In the genomic region with DNA sequence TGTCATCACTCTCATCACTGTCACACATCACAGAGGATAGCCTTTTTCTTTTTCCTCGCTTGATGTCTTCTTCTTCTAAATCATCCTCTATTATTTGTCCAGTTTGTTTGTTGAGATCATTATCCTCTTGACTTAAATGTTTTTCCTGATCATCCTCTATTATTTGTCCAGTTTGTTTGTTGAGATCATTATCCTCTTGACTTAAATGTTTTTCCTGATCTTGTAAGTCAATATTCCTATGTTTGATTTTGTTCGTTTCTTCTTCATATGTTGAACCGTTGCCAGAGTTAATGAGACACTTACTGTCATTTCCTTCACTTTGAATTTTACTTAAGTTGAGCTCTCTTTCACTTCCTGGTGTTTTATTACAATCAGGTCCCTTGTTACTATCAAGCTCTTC, we compare ENCODE assay signal across 20 cellular contexts. TPM values are rescaled to one million over a fixed set of nuclear protein-coding genes. Genes with fewer than 3 reads are reported as not detected.
DNase-seq lines count a peak whose midpoint lies in the region; ATAC-seq, FAIRE-seq and TF ChIP-seq lines count a peak whose summit lies in the region.
"Had no signal": no experiment of that assay in that cellular context is flagged by ENCODE, and none has a peak within 500 bp of the region (broad histone marks: within the 10 kb centered on the region; RNA-seq: fewer than 3 reads in every experiment).

No MANE protein-coding gene starts in this region.

- peaks cover 20% of the 10 kb centered on the region for H3K79me2 ChIP-seq in K562 (ENCODE audit: control insufficient read depth, insufficient read depth, low read length)

- no peaks in the 10 kb centered on the region for H3K27me3 Mint-ChIP-seq in activated T-cell treated with anti-CD3 and anti-CD28 coated beads, Interleukin-2, amount 50 U/mL, for 4 hours (ENCODE audit: low read depth)

- CTCF ChIA-PET in HEK293 (lab: Yijun Ruan, JAX) (interaction anchor here (1.1 kb wide), 1 partner anchor 15 kb away, joined by 3 read pairs; no protein-coding TSS in a partner anchor), K562 (lab: Yijun Ruan, JAX; ENCODE audit: low intra/inter-chr PET ratio) (no interaction called here)

- POLR2A ChIA-PET in HEK293 (lab: Yijun Ruan, JAX) (no interaction called here), K562 (lab: Yijun Ruan, JAX) (interaction anchor here (0.7 to 1.1 kb wide), 2 partner anchors 44 to 117 kb away, joined by 3 read pairs; no protein-coding TSS in a partner anchor)

- H3K4me1 Mint-ChIP-seq in activated T-cell treated with anti-CD3 and anti-CD28 coated beads, Interleukin-2, amount 50 U/mL, for 4 hours (ENCODE audit: low read depth) = peaks cover 42% of the 10 kb centered on the region
- H3K4me1 Mint-ChIP-seq in stimulated activated effector memory CD8-positive, alpha-beta T cell treated with anti-CD3 and anti-CD28 coated beads, Interleukin-12 subunit alpha, Interleukin-12 subunit beta, amount 100 ng/mL, for 72 hours = peaks cover 27% of the 10 kb centered on the region

- DNase-seq in activated T-cell treated with anti-CD3 and anti-CD28 coated beads, Interleukin-2, amount 50 U/mL, for 4 hours = no peak
- DNase-seq in activated T-cell treated with anti-CD3 and anti-CD28 coated beads, Interleukin-2, amount 50 U/mL, for 48 hours = no peak
- DNase-seq in NCI-H510A (lab: John Stamatoyannopoulos, UW) (peak; percentile 3), K562 (ENCODE audit: extremely low read depth in 1 of 4, low spot score in 3 of 4) (no peak)
- DNase-seq in activated CD8-positive, alpha-beta memory T cell treated with anti-CD3 and anti-CD28 coated beads, Interleukin-2, amount 50 U/mL, for 4 hours = no peak
- DNase-seq in stimulated activated effector memory CD8-positive, alpha-beta T cell treated with anti-CD3 and anti-CD28 coated beads, Interleukin-12 subunit alpha, Interleukin-12 subunit beta, amount 100 ng/mL, for 72 hours (ENCODE audit: low spot score in 2 of 2) = no peak
- DNase-seq: central memory CD4-positive, alpha-beta T cell; endodermal cell; foreskin fibroblast; left ventricle myocardium inferior; MM.1S; NCI-H82; posterior cingulate gyrus; stimulated activated naive CD4-positive, alpha-beta T cell treated with Interleukin-2 at 50 U/mL for 16 hours; T1000; uterus had no signal

- H3K36me3 Mint-ChIP-seq in activated T-cell treated with anti-CD3 and anti-CD28 coated beads, Interleukin-2, amount 50 U/mL, for 4 hours (ENCODE audit: insufficient read depth) = peaks cover 30% of the 10 kb centered on the region
- H3K36me3 Mint-ChIP-seq in stimulated activated effector memory CD8-positive, alpha-beta T cell treated with anti-CD3 and anti-CD28 coated beads, Interleukin-12 subunit alpha, Interleukin-12 subunit beta, amount 100 ng/mL, for 72 hours = peaks cover 72% of the 10 kb centered on the region

- no peak overlapping the region for H3K9ac ChIP-seq in K562 (ENCODE audit: insufficient read depth in 1 of 2, low read depth in 2 of 2, low read length in 2 of 2)

- no peaks in the 10 kb centered on the region for H4K20me1 ChIP-seq in K562 (replicated peaks; ENCODE audit: control insufficient read depth, insufficient read depth, low read length)

- peaks cover 0 to 42% of the 10 kb centered on the region in 2 experiments; a peak in 1 of 3 replicates for H3K36me3 ChIP-seq in HEK293 (ENCODE audit: control insufficient read depth in 2 of 2, insufficient read depth in 1 of 2, low read length in 2 of 2)
- H3K36me3 ChIP-seq in K562 (ENCODE audit: control insufficient read depth, insufficient read depth, low read length) = peaks cover 41% of the 10 kb centered on the region; the same call in 1 of the 3 replicates
- H3K36me3 ChIP-seq: uterus had no signal

- TF ChIP-seq CTCF in HEK293 (tag by site-specific recombination; IDR thresholded peaks at IDR 0.05) (no peak), K562 (IDR thresholded peaks at IDR 0.05 in 2 of 3, conservative IDR thresholded peaks at IDR 0.05 in 1 of 3; ENCODE audit: insufficient read depth in 2 of 3, low read depth in 1 of 3, low read length in 3 of 3) (no peak)

- no peaks in the 10 kb centered on the region for H3K9me3 Mint-ChIP-seq in activated T-cell treated with anti-CD3 and anti-CD28 coated beads, Interleukin-2, amount 50 U/mL, for 4 hours
- no peaks in the 10 kb centered on the region for H3K9me3 Mint-ChIP-seq in stimulated activated effector memory CD8-positive, alpha-beta T cell treated with anti-CD3 and anti-CD28 coated beads, Interleukin-12 subunit alpha, Interleukin-12 subunit beta, amount 100 ng/mL, for 72 hours
- H3K9me3 Mint-ChIP-seq: endodermal cell had no signal

- in situ Hi-C loops in K562 (cut with MboI) = no loop called here

- BruUV-seq in K562 (replicated peaks; lab: Mats Ljungman, UMichigan) = no TSS peak

- H3K27ac ChIP-seq in HEK293 (ENCODE audit: extremely low read depth, low read depth, low read length) (no peak overlapping the region), K562 (ENCODE audit: extremely low read depth, low read depth, low read length) (no peak overlapping the region)
- H3K27ac ChIP-seq: left ventricle myocardium inferior, RWPE1, skin epidermis, uterus had no signal

- no peak for TF ChIP-seq POLR2A in K562 (conservative IDR thresholded peaks at IDR 0.05)

- no peak for ATAC-seq in activated T-cell treated with anti-CD3 and anti-CD28 coated beads, Interleukin-2, amount 50 U/mL, for 4 hours
- ATAC-seq in K562 (no peak), SK-N-SH treated with all-trans-retinoic acid at 6 μM for 48 hours (no peak)
- no peak for ATAC-seq in stimulated activated effector memory CD8-positive, alpha-beta T cell treated with anti-CD3 and anti-CD28 coated beads, Interleukin-12 subunit alpha, Interleukin-12 subunit beta, amount 100 ng/mL, for 72 hours

- no peaks in the 10 kb centered on the region for H3K4me1 ChIP-seq in HEK293 (ENCODE audit: control insufficient read depth, insufficient read depth, low read length)
- no peaks in the 10 kb centered on the region for H3K4me1 ChIP-seq in K562 (replicated peaks in 1 of 2; ENCODE audit: control insufficient read depth in 2 of 2, insufficient read depth in 2 of 2, low read length in 2 of 2)
- H3K4me1 ChIP-seq: uterus had no signal

- H3K9me3 ChIP-seq in HEK293 (ENCODE audit: control insufficient read depth, insufficient read depth, low read depth, low read length) = no peaks in the 10 kb centered on the region
- H3K9me3 ChIP-seq in K562 (replicated peaks; ENCODE audit: control insufficient read depth, insufficient read depth, low read depth, low read length) = no peaks in the 10 kb centered on the region
- H3K9me3 ChIP-seq: left ventricle myocardium inferior, uterus had no signal

- H3K4me3 ChIP-seq in HEK293 (ENCODE audit: low read depth, low read length) (no peak overlapping the region), K562 (no peak overlapping the region)
- H3K4me3 ChIP-seq: left ventricle myocardium inferior, skin epidermis, uterus had no signal

- peak overlapping the region; percentile 61 for H3K4me3 Mint-ChIP-seq in activated T-cell treated with anti-CD3 and anti-CD28 coated beads, Interleukin-2, amount 50 U/mL, for 4 hours
- H3K4me3 Mint-ChIP-seq in stimulated activated effector memory CD8-positive, alpha-beta T cell treated with anti-CD3 and anti-CD28 coated beads, Interleukin-12 subunit alpha, Interleukin-12 subunit beta, amount 100 ng/mL, for 72 hours = no peak overlapping the region
- H3K4me3 Mint-ChIP-seq: endodermal cell had no signal

- H3K4me2 ChIP-seq in K562 (ENCODE audit: insufficient read depth, low read length) = no peak overlapping the region

- no peak overlapping the region for H3K27ac Mint-ChIP-seq in stimulated activated effector memory CD8-positive, alpha-beta T cell treated with anti-CD3 and anti-CD28 coated beads, Interleukin-12 subunit alpha, Interleukin-12 subunit beta, amount 100 ng/mL, for 72 hours
- H3K27ac Mint-ChIP-seq: endodermal cell had no signal

- peak; percentile 26 for FAIRE-seq in K562 (lab: Jason Lieb, UNC)

- H2AFZ ChIP-seq in K562 (ENCODE audit: low read depth, low read length) = no peak overlapping the region

- no peak for TF ChIP-seq EP300 in K562 (IDR thresholded peaks at IDR 0.05; ENCODE audit: low read length)

- 81% methylated on average over 3 of the region's 3 CpGs for WGBS in K562 (ENCODE audit: insufficient coverage, low coverage, missing lambda C conversion rate)

- H3K27me3 ChIP-seq in K562 (ENCODE audit: control insufficient read depth in 2 of 2, insufficient read depth in 2 of 2, low read length in 2 of 2) = no peaks in the 10 kb centered on the region
- H3K27me3 ChIP-seq: uterus had no signal

- no peaks in the 10 kb centered on the region for H3K9me1 ChIP-seq in K562 (ENCODE audit: control insufficient read depth, insufficient read depth, low read length)

- intact Hi-C loops in K562 (cut with micrococcal nuclease) = no loop called here

- no peak for TF ChIP-seq RAD21 in K562 (CRISPR knock-in tag; conservative IDR thresholded peaks at IDR 0.05 in 1 of 2, IDR thresholded peaks at IDR 0.05 in 1 of 2)

RNA-seq across cellular contexts. Expression of a gene that starts 5.6 kb away (rescaled TPM):
- total RNA-seq in activated T-cell treated with anti-CD3 and anti-CD28 coated beads, Interleukin-2, amount 50 U/mL, for 4 hours = 10 to 100 TPM; 17.6 to 23.8 (median 20.7) TPM
- total RNA-seq in K562 (2011; cell fraction: chromatin; rRNA removed; ENCODE audit: low replicate concordance) = 16.2 and 95.5 TPM in 2 replicates
- total RNA-seq in K562 (2011; cell fraction: nucleolus; rRNA removed) = 7.0 and 10.5 TPM in 2 replicates
- total RNA-seq in K562 (2011; cell fraction: nucleoplasm; rRNA removed) = 32.7 and 61.0 TPM in 2 replicates
- total RNA-seq in K562 (2014; rRNA removed) (10.3 and 12.5 TPM in 2 replicates), K562 (2014; rRNA removed; fragmentation: Illumina TruSeq; extraction: Trizol) (24.5 and 36.9 TPM in 2 replicates), K562 (2015; rRNA removed; fragmentation: Illumina TruSeq; extraction: Trizol) (23.7 and 25.7 TPM in 2 replicates), K562 (2021) (16.2 and 16.5 TPM in 2 replicates)
- polyA plus RNA-seq in K562 (2011; rRNA removed) (17.5 and 21.8 TPM in 2 replicates), K562 (2014; fragmentation: Illumina TruSeq; extraction: Trizol) (44.0 and 51.3 TPM in 2 replicates), K562 (2014; fragmentation: Nextera tagmentation; extraction: Ambion mirVana) (10 to 100 TPM; 23.7 to 24.7 TPM), K562 (2014; rRNA removed) (37.2 and 45.7 TPM in 2 replicates)
- 1.9 and 5.6 TPM in 2 replicates for polyA plus RNA-seq in K562 (2011; cell fraction: cytosol; rRNA removed)
- polyA plus RNA-seq in K562 (2011; cell fraction: nucleus; rRNA removed) = 14.6 and 22.5 TPM in 2 replicates
- 19.3 and 21.7 TPM in 2 replicates for polyA plus RNA-seq in K562 (2012)
- 19.2 and 20.1 TPM in 2 replicates for polyA minus RNA-seq in K562 (2011; rRNA and poly(A)+ RNA removed)
- polyA minus RNA-seq in K562 (2011; cell fraction: cytosol; rRNA and poly(A)+ RNA removed) = 4.2 and 4.4 TPM in 2 replicates
- polyA minus RNA-seq in K562 (2011; cell fraction: nucleus; rRNA and poly(A)+ RNA removed) = 26.7 and 39.9 TPM in 2 replicates

RNA-seq across cellular contexts. Expression of a gene that starts 5.7 kb away (rescaled TPM):
- total RNA-seq in activated T-cell treated with anti-CD3 and anti-CD28 coated beads, Interleukin-2, amount 50 U/mL, for 4 hours = 10 to 100 TPM in 1 of 3 donors, 1 to 10 TPM in 2; 8.9 to 11.4 (median 9.4) TPM
- total RNA-seq in K562 (2011; cell fraction: chromatin; rRNA removed; ENCODE audit: low replicate concordance) = 5.3 and 22.1 TPM in 2 replicates
- total RNA-seq in K562 (2011; cell fraction: nucleolus; rRNA removed) = 3.8 and 4.7 TPM in 2 replicates
- 9.4 and 9.8 TPM in 2 replicates for total RNA-seq in K562 (2011; cell fraction: nucleoplasm; rRNA removed)
- total RNA-seq in K562 (2014; rRNA removed) (4.3 and 4.5 TPM in 2 replicates), K562 (2014; rRNA removed; fragmentation: Illumina TruSeq; extraction: Trizol) (10.4 and 11.5 TPM in 2 replicates), K562 (2015; rRNA removed; fragmentation: Illumina TruSeq; extraction: Trizol) (6.9 and 8.5 TPM in 2 replicates), K562 (2021) (7.7 and 8.0 TPM in 2 replicates)
- polyA plus RNA-seq in K562 (2011; rRNA removed) (10.5 and 14.8 TPM in 2 replicates), K562 (2014; fragmentation: Illumina TruSeq; extraction: Trizol) (10.5 and 11.8 TPM in 2 replicates), K562 (2014; fragmentation: Nextera tagmentation; extraction: Ambion mirVana) (1 to 10 TPM; 4.8 to 6.8 TPM), K562 (2014; rRNA removed) (10.0 and 11.0 TPM in 2 replicates)
- polyA plus RNA-seq in K562 (2011; cell fraction: cytosol; rRNA removed) = 1.3 and 4.6 TPM in 2 replicates
- polyA plus RNA-seq in K562 (2011; cell fraction: nucleus; rRNA removed) = 6.8 and 9.3 TPM in 2 replicates
- polyA plus RNA-seq in K562 (2012) = 8.1 and 9.0 TPM in 2 replicates
- 9.9 and 14.1 TPM in 2 replicates for polyA minus RNA-seq in K562 (2011; rRNA and poly(A)+ RNA removed)
- 2.6 and 3.9 TPM in 2 replicates for polyA minus RNA-seq in K562 (2011; cell fraction: cytosol; rRNA and poly(A)+ RNA removed)
- polyA minus RNA-seq in K562 (2011; cell fraction: nucleus; rRNA and poly(A)+ RNA removed) = 4.4 and 11.4 TPM in 2 replicates

RNA-seq across cellular contexts. Expression of a gene that starts 41.2 kb away (rescaled TPM):
- 10 to 100 TPM; 27.3 to 29.8 (median 29.2) TPM for total RNA-seq in activated T-cell treated with anti-CD3 and anti-CD28 coated beads, Interleukin-2, amount 50 U/mL, for 4 hours
- 8.1 and 14.3 TPM in 2 replicates for total RNA-seq in K562 (2011; cell fraction: chromatin; rRNA removed; ENCODE audit: low replicate concordance)
- 4.3 and 5.0 TPM in 2 replicates for total RNA-seq in K562 (2011; cell fraction: nucleolus; rRNA removed)
- total RNA-seq in K562 (2011; cell fraction: nucleoplasm; rRNA removed) = 6.5 and 8.2 TPM in 2 replicates
- total RNA-seq in K562 (2014; rRNA removed) (5.1 and 5.2 TPM in 2 replicates), K562 (2014; rRNA removed; fragmentation: Illumina TruSeq; extraction: Trizol) (4.6 and 5.5 TPM in 2 replicates), K562 (2015; rRNA removed; fragmentation: Illumina TruSeq; extraction: Trizol) (5.7 and 6.0 TPM in 2 replicates), K562 (2021) (6.2 and 6.6 TPM in 2 replicates)
- polyA plus RNA-seq in K562 (2011; rRNA removed) (4.0 and 4.2 TPM in 2 replicates), K562 (2014; fragmentation: Illumina TruSeq; extraction: Trizol) (5.9 and 6.8 TPM in 2 replicates), K562 (2014; fragmentation: Nextera tagmentation; extraction: Ambion mirVana) (1 to 10 TPM in 1 of 2 experiments, under 1 TPM in 1; 0.79 to 1.5 TPM), K562 (2014; rRNA removed) (3.2 and 4.8 TPM in 2 replicates)
- 3.8 and 5.5 TPM in 2 replicates for polyA plus RNA-seq in K562 (2011; cell fraction: cytosol; rRNA removed)
- polyA plus RNA-seq in K562 (2011; cell fraction: nucleus; rRNA removed) = 3.6 and 6.4 TPM in 2 replicates
- polyA plus RNA-seq in K562 (2012) = 4.9 and 7.6 TPM in 2 replicates
- polyA minus RNA-seq in K562 (2011; rRNA and poly(A)+ RNA removed) = 9.7 and 12.0 TPM in 2 replicates
- polyA minus RNA-seq in K562 (2011; cell fraction: cytosol; rRNA and poly(A)+ RNA removed) = 3.5 and 4.2 TPM in 2 replicates
- 9.8 and 10.5 TPM in 2 replicates for polyA minus RNA-seq in K562 (2011; cell fraction: nucleus; rRNA and poly(A)+ RNA removed)
